Comparison of ENCODE assay signal across 23 cellular contexts in genomic region chrX:40205471-40205870, GRCh38.
DNase-seq lines count a peak whose midpoint lies in the region; ATAC-seq and TF ChIP-seq lines count a peak whose summit lies in the region.
"Had no signal": no experiment of that assay in that cellular context is flagged by ENCODE, and none has a peak within 500 bp of the region (broad histone marks: within the 10 kb centered on the region; RNA-seq: fewer than 3 reads in every experiment).

No MANE protein-coding gene starts in this region.

- H2AFZ ChIP-seq in ACC112 (ENCODE audit: low read length, unreplicated experiment) (no peak overlapping the region), mammary epithelial cell (ENCODE audit: low read depth, low read length) (peak overlapping the region; percentile 69)
- H2AFZ ChIP-seq: GM23248 had no signal

- in situ Hi-C loops in mammary epithelial cell (cut with MboI; ENCODE audit: low sequenced_read_pairs in 2 of 2): no loop called here

- ATAC-seq in HG03139 (IDR thresholded peaks at IDR 0.05; ENCODE audit: unreplicated experiment): no peak
- ATAC-seq: activated CD4-positive, CD25-positive, alpha-beta regulatory T cell treated with anti-CD3 and anti-CD28 coated beads, Interleukin-2, amount 50 U/mL, for 24 hours; natural killer cell had no signal

- no peak overlapping the region for H3K9ac ChIP-seq in mammary epithelial cell (ENCODE audit: insufficient read depth, low read length)
- H3K9ac ChIP-seq in mucosa of stomach (ENCODE audit: low read length): peak overlapping the region; percentile 28
- H3K9ac ChIP-seq: GM23248, SK-N-SH had no signal

- no peaks in the 10 kb centered on the region for H3K79me2 ChIP-seq in ACC112 (ENCODE audit: control insufficient read depth, insufficient read depth, low read length, unreplicated experiment)
- H3K79me2 ChIP-seq in mammary epithelial cell (ENCODE audit: insufficient read depth, low read length): no peaks in the 10 kb centered on the region

- intact Hi-C loops in mammary epithelial cell (cut with micrococcal nuclease): no loop called here

- H3K4me2 ChIP-seq in mammary epithelial cell (ENCODE audit: insufficient read depth, low read depth, low read length): peak overlapping the region; percentile 59
- H3K4me2 ChIP-seq: SK-N-SH had no signal

- H3K27ac ChIP-seq in ACC112 (ENCODE audit: low read depth, low read length) (no peak overlapping the region), mammary epithelial cell (ENCODE audit: insufficient read depth, low read depth, low read length) (no peak overlapping the region)
- H3K27ac ChIP-seq: GM23248, spleen had no signal

- H3K4me3 ChIP-seq in ACC112 (ENCODE audit: low read depth, low read length) (peak overlapping the region; percentile 33; the same call in 1 of the 2 replicates), mammary epithelial cell (replicated peaks in 1 of 3; ENCODE audit: insufficient read depth in 1 of 3, low read depth in 2 of 3, low read length in 3 of 3) (peak overlapping the region in 1 of 3 experiments; percentile 23), mucosa of stomach (ENCODE audit: low read length) (no peak overlapping the region)
- H3K4me3 ChIP-seq: GM23248, spleen had no signal

- no peaks in the 10 kb centered on the region for H4K20me1 ChIP-seq in mammary epithelial cell (ENCODE audit: insufficient read depth, low read length)

- no peaks in the 10 kb centered on the region for H3K36me3 ChIP-seq in ACC112 (ENCODE audit: insufficient read depth, low read length)
- no peaks in the 10 kb centered on the region for H3K36me3 ChIP-seq in mammary epithelial cell (ENCODE audit: insufficient read depth, low read length)
- no peaks in the 10 kb centered on the region for H3K36me3 ChIP-seq in mucosa of stomach (ENCODE audit: control insufficient read depth, insufficient read depth, low read length)
- H3K36me3 ChIP-seq: spleen had no signal

- H3K4me1 ChIP-seq in ACC112 (ENCODE audit: control insufficient read depth, insufficient read depth, low read length, unreplicated experiment): no peaks in the 10 kb centered on the region
- peaks cover 3% of the 10 kb centered on the region for H3K4me1 ChIP-seq in mammary epithelial cell (ENCODE audit: insufficient read depth, low read length)
- no peaks in the 10 kb centered on the region for H3K4me1 ChIP-seq in mucosa of stomach (ENCODE audit: control insufficient read depth, insufficient read depth, low read length)

- no peaks in the 10 kb centered on the region for H3K9me3 ChIP-seq in mammary epithelial cell (replicated peaks; ENCODE audit: insufficient read depth, low read length)
- no peaks in the 10 kb centered on the region for H3K9me3 ChIP-seq in mucosa of stomach (ENCODE audit: control insufficient read depth, low read length)
- H3K9me3 ChIP-seq: SK-N-SH, spleen had no signal

- no peak for TF ChIP-seq CTCF in mammary epithelial cell (conservative IDR thresholded peaks at IDR 0.05 in 1 of 2, IDR thresholded peaks at IDR 0.05 in 1 of 2; ENCODE audit: extremely low read depth in 1 of 2, insufficient read depth in 1 of 2, low read depth in 1 of 2, low read length in 2 of 2)

- CTCF ChIA-PET in mammary epithelial cell (lab: Charles Lee; ENCODE audit: low non-redundant PET): no interaction called here

- H3K27me3 ChIP-seq in ACC112 (ENCODE audit: insufficient read depth, low read length): no peaks in the 10 kb centered on the region
- no peaks in the 10 kb centered on the region for H3K27me3 ChIP-seq in mammary epithelial cell (ENCODE audit: insufficient read depth, low read length)
- no peaks in the 10 kb centered on the region for H3K27me3 ChIP-seq in mucosa of stomach (ENCODE audit: control insufficient read depth, insufficient read depth, low read length)

- BruUV-seq in mammary epithelial cell (replicated peaks; lab: Mats Ljungman, UMichigan): no TSS peak

- WGBS in mammary epithelial cell (ENCODE audit: low coverage, missing lambda C conversion rate): 34% methylated on average over 22 of the region's 26 CpGs

- peak; percentile 2 for DNase-seq in DMS153 (lab: John Stamatoyannopoulos, UW)
- no peak for DNase-seq in mammary epithelial cell
- no peak for DNase-seq in germinal center (ENCODE audit: low spot score)
- DNase-seq in GOT3 (lab: John Stamatoyannopoulos, UW): no peak
- no peak for DNase-seq in OCI-M1 (lab: John Stamatoyannopoulos, UW)
- DNase-seq: activated naive CD4-positive, alpha-beta T cell treated with anti-CD3 and anti-CD28 coated beads, Interleukin-2, amount 50 U/mL, for 16 hours; activated T-cell treated with anti-CD3 and anti-CD28 coated beads, Interleukin-2, amount 50 U/mL, for 48 hours; aorta; CD8-positive, alpha-beta memory T cell; cerebellar nuclear complex; effector memory CD4-positive, alpha-beta T cell; GM23248; kidney; natural killer cell; NCI-H1694; NCI-H345; RPMI8226; SK-N-SH; spleen had no signal

- dilution Hi-C loops in mammary epithelial cell (cut with HindIII; ENCODE audit: low sequenced_read_pairs): no loop called here
